In the genomic region with DNA sequence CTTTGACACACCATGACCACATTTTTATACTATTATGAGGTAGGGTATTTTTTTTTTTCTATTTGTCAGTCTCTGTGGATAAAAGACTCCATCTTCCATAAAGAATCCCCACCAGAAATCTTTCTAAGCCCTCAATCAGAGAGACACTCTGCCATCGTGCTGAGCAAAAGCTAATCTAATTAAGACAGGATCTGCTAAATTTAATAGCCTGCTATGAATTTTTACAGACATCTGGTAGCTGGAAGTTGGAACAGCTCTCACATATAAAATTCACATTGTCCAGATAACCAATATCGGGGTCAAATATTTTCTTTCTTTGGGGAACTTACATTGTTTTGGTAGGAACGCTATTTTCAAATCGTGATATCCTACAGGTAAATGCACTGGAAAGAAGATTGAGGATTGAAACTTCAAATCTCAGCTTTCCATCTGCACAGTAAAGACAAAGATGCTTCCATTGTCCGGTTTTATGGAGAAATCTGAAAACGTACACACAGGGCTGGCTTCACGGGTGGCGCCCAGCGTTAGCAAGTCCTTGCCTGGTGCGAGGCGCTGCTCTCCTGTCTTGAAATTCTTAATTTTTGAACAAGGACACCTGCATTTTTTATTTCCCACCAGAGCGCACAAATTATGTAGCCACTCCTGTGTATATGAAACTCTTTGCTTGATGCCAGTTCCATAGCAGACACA, we compare ENCODE assay signal across 28 cellular contexts.
DNase-seq lines count a peak whose midpoint lies in the region; ATAC-seq and TF ChIP-seq lines count a peak whose summit lies in the region.
"Had no signal": no experiment of that assay in that cellular context is flagged by ENCODE, and none has a peak within 500 bp of the region (broad histone marks: within the 10 kb centered on the region; RNA-seq: fewer than 3 reads in every experiment).

No MANE protein-coding gene starts in this region.

- H3K36me3 ChIP-seq in Loucy (ENCODE audit: insufficient read depth, low read length), result no peaks in the 10 kb centered on the region
- H3K36me3 ChIP-seq: adrenal gland, heart left ventricle, left ventricle myocardium inferior, right atrium auricular region, SJSA1, spleen, tibial artery had no signal

- H3K27ac Mint-ChIP-seq in activated T-cell treated with anti-CD3 and anti-CD28 coated beads, Interleukin-2, amount 50 U/mL, for 24 hours, result peak overlapping the region; percentile 59
- peak overlapping the region; percentile 82 for H3K27ac Mint-ChIP-seq in activated B cell treated with CpG ODN at 0.5 μM for 24 hours
- peak overlapping the region; percentile 70 for H3K27ac Mint-ChIP-seq in nephron progenitor cell
- H3K27ac Mint-ChIP-seq: H9 had no signal

- peak overlapping the region; percentile 39 for H3K4me3 ChIP-seq in Loucy (ENCODE audit: low read length, poor library complexity, severe bottlenecking)
- H3K4me3 ChIP-seq: adrenal gland, body of pancreas, heart left ventricle, left ventricle myocardium inferior, right atrium auricular region, SJSA1, spleen, tibial artery had no signal

- H3K9ac ChIP-seq in Loucy (ENCODE audit: low read depth, low read length, poor library complexity, severe bottlenecking), result peak overlapping the region; percentile 57
- H3K9ac ChIP-seq: KMS-11, parathyroid adenoma had no signal

- no peaks in the 10 kb centered on the region for H3K9me2 ChIP-seq in Loucy (replicated peaks; ENCODE audit: low read depth, low read length)

- H4K20me1 ChIP-seq in Loucy (ENCODE audit: insufficient read depth, low read length, poor library complexity, severe bottlenecking), result no peaks in the 10 kb centered on the region

- POLR2A ChIA-PET in activated B cell treated with CpG ODN at 0.5 μM for 24 hours (lab: Charles Lee), result no interaction called here

- peaks cover 2% of the 10 kb centered on the region for H3K36me3 Mint-ChIP-seq in activated T-cell treated with anti-CD3 and anti-CD28 coated beads, Interleukin-2, amount 50 U/mL, for 24 hours (ENCODE audit: low read depth)
- H3K36me3 Mint-ChIP-seq in activated B cell treated with CpG ODN at 0.5 μM for 24 hours (ENCODE audit: low read depth) (peaks cover 4% of the 10 kb centered on the region), nephron progenitor cell (ENCODE audit: low read depth) (peaks cover 5% of the 10 kb centered on the region)

- CTCF ChIA-PET in activated B cell treated with CpG ODN at 0.5 μM for 24 hours (lab: Charles Lee), result no interaction called here

- no peaks in the 10 kb centered on the region for H3F3A ChIP-seq in Loucy (ENCODE audit: low read depth)

- H3K4me2 ChIP-seq in Loucy (ENCODE audit: low read depth, low read length, poor library complexity, severe bottlenecking), result peak overlapping the region; percentile 73
- H3K4me2 ChIP-seq: KMS-11 had no signal

- no peak overlapping the region for H3K4me3 Mint-ChIP-seq in activated T-cell treated with anti-CD3 and anti-CD28 coated beads, Interleukin-2, amount 50 U/mL, for 24 hours
- H3K4me3 Mint-ChIP-seq in activated B cell treated with CpG ODN at 0.5 μM for 24 hours, result no peak overlapping the region
- no peak overlapping the region for H3K4me3 Mint-ChIP-seq in nephron progenitor cell
- H3K4me3 Mint-ChIP-seq: H9 had no signal

- TF ChIP-seq CTCF in Loucy (conservative IDR thresholded peaks at IDR 0.05; ENCODE audit: low read length) (no peak), activated B cell treated with CpG ODN at 0.5 μM for 24 hours (IDR thresholded peaks at IDR 0.05) (no peak), nephron progenitor cell (IDR thresholded peaks at IDR 0.05) (no peak)

- intact Hi-C loops in activated B cell treated with CpG ODN at 0.5 μM for 24 hours (cut with micrococcal nuclease), result no loop called here

- H3K27me3 ChIP-seq in Loucy (ENCODE audit: insufficient read depth, low read length, poor library complexity, severe bottlenecking), result no peaks in the 10 kb centered on the region
- H3K27me3 ChIP-seq: adrenal gland, body of pancreas, foreskin keratinocyte, heart left ventricle, right atrium auricular region, SJSA1, spleen, tibial artery had no signal

- H3K4me1 Mint-ChIP-seq in activated T-cell treated with anti-CD3 and anti-CD28 coated beads, Interleukin-2, amount 50 U/mL, for 24 hours (ENCODE audit: low read depth), result peaks cover 10% of the 10 kb centered on the region
- H3K4me1 Mint-ChIP-seq in activated B cell treated with CpG ODN at 0.5 μM for 24 hours (peaks cover 47% of the 10 kb centered on the region), nephron progenitor cell (peaks cover 12% of the 10 kb centered on the region)
- H3K4me1 Mint-ChIP-seq: H9 had no signal

- peaks cover 18% of the 10 kb centered on the region for H3K9me3 Mint-ChIP-seq in activated T-cell treated with anti-CD3 and anti-CD28 coated beads, Interleukin-2, amount 50 U/mL, for 24 hours
- H3K9me3 Mint-ChIP-seq in activated B cell treated with CpG ODN at 0.5 μM for 24 hours, result peaks cover 23% of the 10 kb centered on the region
- H3K9me3 Mint-ChIP-seq in nephron progenitor cell, result peaks cover 37% of the 10 kb centered on the region

- no peak for ATAC-seq in activated B cell treated with CpG ODN at 0.5 μM for 24 hours (ENCODE audit: low read depth)
- ATAC-seq: body of pancreas, esophagus mucosa had no signal

- H2AFZ ChIP-seq in Loucy (ENCODE audit: low read length), result peak overlapping the region; percentile 94
- H2AFZ ChIP-seq: parathyroid adenoma had no signal

- peaks cover 8% of the 10 kb centered on the region for H3K9me3 ChIP-seq in Loucy (ENCODE audit: insufficient read depth, low read depth, low read length)
- H3K9me3 ChIP-seq: SJSA1 had no signal

- DNase-seq in activated T-cell treated with anti-CD3 and anti-CD28 coated beads, Interleukin-2, amount 50 U/mL, for 24 hours, result no peak
- DNase-seq in activated T-cell treated with anti-CD3 and anti-CD28 coated beads, Interleukin-2, amount 50 U/mL, for 1 hour, result no peak
- DNase-seq in activated B cell treated with CpG ODN at 0.5 μM for 24 hours (no peak), nephron progenitor cell (no peak), GM19238 (ENCODE audit: insufficient read length, low spot score) (no peak), NCI-H2227 (lab: John Stamatoyannopoulos, UW; ENCODE audit: unreplicated experiment) (no peak), NOMO-1 (lab: John Stamatoyannopoulos, UW; ENCODE audit: unreplicated experiment in 2 of 2) (no peak)
- DNase-seq: adrenal gland; AML-193; body of pancreas; cerebellar nuclear complex; foreskin keratinocyte; H9; heart left ventricle; islet precursor cell; left ventricle myocardium inferior; NCI-H2029 treated with DMSO at 0.1 percent for 48 hours; NCI-H226; NCI-H526 treated with DMSO at 0.1 percent for 48 hours; spleen; stimulated activated CD4-positive, alpha-beta T cell treated with anti-CD3 and anti-CD28 coated beads, Interleukin-2, amount 100 ng/mL, for 24 hours; tibial artery had no signal

- no peaks in the 10 kb centered on the region for H3K27me3 Mint-ChIP-seq in activated T-cell treated with anti-CD3 and anti-CD28 coated beads, Interleukin-2, amount 50 U/mL, for 24 hours
- H3K27me3 Mint-ChIP-seq in activated B cell treated with CpG ODN at 0.5 μM for 24 hours (no peaks in the 10 kb centered on the region), nephron progenitor cell (ENCODE audit: low read depth, poor library complexity) (peaks cover 4% of the 10 kb centered on the region)

- H3K79me2 ChIP-seq in Loucy (ENCODE audit: insufficient read depth, low read length), result no peaks in the 10 kb centered on the region
- H3K79me2 ChIP-seq: parathyroid adenoma had no signal

- peaks cover 18% of the 10 kb centered on the region for H3K4me1 ChIP-seq in Loucy (ENCODE audit: insufficient read depth, low read length, poor library complexity, severe bottlenecking)
- H3K4me1 ChIP-seq: body of pancreas, foreskin keratinocyte, left ventricle myocardium inferior, parathyroid adenoma, SJSA1, spleen had no signal
